2 cellular contexts compared by ENCODE assay signal in genomic region chr11:116929393-116930090, GRCh38.
TF ChIP-seq lines count a peak whose summit lies in the region.

No MANE protein-coding gene starts in this region.

TF ChIP-seq in SK-N-SH treated with all-trans-retinoic acid at 6 μM for 48 hours, 23 proteins besides CTCF, POLR2A, EP300 and RAD21 (continued from another document):
- no peak; the same call in 1 of the 2 replicates for TF ChIP-seq ISL1 (CRISPR knock-in tag; IDR thresholded peaks at IDR 0.05)
- TF ChIP-seq SNAI2 (CRISPR knock-in tag; IDR thresholded peaks at IDR 0.05) = no peak

TF ChIP-seq in GM23338, 12 proteins besides CTCF, POLR2A, EP300 and RAD21 (continued from another document):
- TF ChIP-seq ZNF462 (CRISPR knock-in tag; IDR thresholded peaks at IDR 0.05) (no peak), NANOG (IDR thresholded peaks at IDR 0.05; ENCODE audit: borderline replicate concordance) (no peak), JUNB (IDR thresholded peaks at IDR 0.05; ENCODE audit: unreplicated experiment) (no peak), ZNF114 (CRISPR knock-in tag; IDR thresholded peaks at IDR 0.05) (no peak), EZH2 (IDR thresholded peaks at IDR 0.05; ENCODE audit: low read depth, unreplicated experiment) (no peak), CREB1 (CRISPR knock-in tag; IDR thresholded peaks at IDR 0.05; ENCODE audit: low read depth) (no peak), ZNF331 (CRISPR knock-in tag; IDR thresholded peaks at IDR 0.05; ENCODE audit: low read depth) (no peak), STAT1 (IDR thresholded peaks at IDR 0.05; ENCODE audit: unreplicated experiment) (no peak), EZH2phosphoT487 (IDR thresholded peaks at IDR 0.05; ENCODE audit: unreplicated experiment) (no peak), POLR2AphosphoS5 (IDR thresholded peaks at IDR 0.05; ENCODE audit: low read depth) (no peak)
TF ChIP-seq in GM23338: peak in this region for 0.
